In the genomic region with DNA sequence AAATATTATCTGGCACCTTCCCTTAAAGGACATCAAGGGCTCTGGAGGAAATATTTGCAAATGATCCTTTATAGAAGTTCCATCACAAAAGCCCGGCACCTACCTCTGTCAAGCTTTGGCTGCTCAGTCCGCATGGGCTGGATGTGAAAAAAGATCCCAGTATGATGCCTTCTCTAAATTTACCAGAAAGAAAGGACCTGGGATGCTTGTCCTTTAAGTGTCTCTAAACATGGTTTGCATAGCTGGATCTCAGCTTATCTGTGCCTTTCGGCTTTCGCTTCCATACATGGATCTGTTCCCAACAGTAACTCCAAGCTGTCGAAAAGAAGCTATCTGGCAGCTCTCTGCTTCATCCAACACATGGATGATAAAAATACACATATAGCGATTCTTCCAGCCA, we compare ENCODE assay signal across 12 cellular contexts.
DNase-seq lines count a peak whose midpoint lies in the region; ATAC-seq and TF ChIP-seq lines count a peak whose summit lies in the region.
"Had no signal": no experiment of that assay in that cellular context is flagged by ENCODE, and none has a peak within 500 bp of the region (broad histone marks: within the 10 kb centered on the region; RNA-seq: fewer than 3 reads in every experiment).

No MANE protein-coding gene starts in this region.

- no peaks in the 10 kb centered on the region for H3K79me2 ChIP-seq in neural progenitor cell (ENCODE audit: low read depth)

- H3K4me1 ChIP-seq in neural progenitor cell: peaks cover 4% of the 10 kb centered on the region
- peaks cover 5% of the 10 kb centered on the region for H3K4me1 ChIP-seq in upper lobe of right lung
- H3K4me1 ChIP-seq in A673 (ENCODE audit: insufficient read depth, low read length, poor library complexity, severe bottlenecking): no peaks in the 10 kb centered on the region

- H3K27me3 ChIP-seq in neural progenitor cell (no peaks in the 10 kb centered on the region), upper lobe of right lung (no peaks in the 10 kb centered on the region), A673 (replicated peaks; ENCODE audit: insufficient read depth, low read depth, low read length, poor library complexity) (peaks cover 46% of the 10 kb centered on the region)

- H3K4me3 ChIP-seq in neural progenitor cell (no peak overlapping the region), upper lobe of right lung (peak overlapping the region; percentile 35), A673 (ENCODE audit: low read depth, low read length, poor library complexity, severe bottlenecking) (no peak overlapping the region)

- H3K9me3 Mint-ChIP-seq in brain (peaks cover 0 to under 1% (median 0%) of the 10 kb centered on the region in 5 experiments), neural progenitor cell (no peaks in the 10 kb centered on the region)
- peaks cover 0 to 3% (median 0%) of the 10 kb centered on the region in 9 donors for H3K9me3 Mint-ChIP-seq in naive thymus-derived CD8-positive, alpha-beta T cell
- H3K9me3 Mint-ChIP-seq: activated B cell treated with CpG ODN at 0.5 μM for 24 hours had no signal

- H3K27ac Mint-ChIP-seq in brain (peak overlapping the region in 3 of 5 experiments; percentile 15 to 95 (median 17)), neural progenitor cell (no peak overlapping the region)
- no peak overlapping the region for H3K27ac Mint-ChIP-seq in naive thymus-derived CD8-positive, alpha-beta T cell
- H3K27ac Mint-ChIP-seq: activated B cell treated with CpG ODN at 0.5 μM for 24 hours had no signal

- no TSS peak for BruUV-seq in A673 (replicated peaks; lab: Mats Ljungman, UMichigan)

- peak overlapping the region; percentile 64 for H2AFZ ChIP-seq in neural progenitor cell (replicated peaks)

- H3K27ac ChIP-seq in neural progenitor cell (no peak overlapping the region), upper lobe of right lung (peak overlapping the region; percentile 72), A673 (ENCODE audit: low read depth, low read length, poor library complexity, severe bottlenecking) (no peak overlapping the region)

- intact Hi-C loops in Right ventricle myocardium superior (cut with DNase I): loop anchor here (5.0 kb wide), 1 partner anchor 40 kb away; no protein-coding TSS in a partner anchor
- intact Hi-C loops in upper lobe of right lung (cut with DNase I): no loop called here
- intact Hi-C loops in A673 (cut with micrococcal nuclease; ENCODE audit: unreplicated experiment): no loop called here

- H3K36me3 Mint-ChIP-seq in brain: no peaks in the 10 kb centered on the region
- H3K36me3 Mint-ChIP-seq in neural progenitor cell: no peaks in the 10 kb centered on the region
- peaks cover 0 to 5% (median 0%) of the 10 kb centered on the region in 3 donors for H3K36me3 Mint-ChIP-seq in naive thymus-derived CD8-positive, alpha-beta T cell

- H3K27me3 Mint-ChIP-seq in brain (no peaks in the 10 kb centered on the region), neural progenitor cell (ENCODE audit: insufficient read depth, low read depth) (no peaks in the 10 kb centered on the region)
- H3K27me3 Mint-ChIP-seq in naive thymus-derived CD8-positive, alpha-beta T cell: no peaks in the 10 kb centered on the region
- H3K27me3 Mint-ChIP-seq: activated B cell treated with CpG ODN at 0.5 μM for 24 hours had no signal

- no peak overlapping the region for H3K4me2 ChIP-seq in neural progenitor cell

- TF ChIP-seq CTCF in brain (conservative IDR thresholded peaks at IDR 0.05) (no peak), neural progenitor cell (IDR thresholded peaks at IDR 0.05) (no peak), upper lobe of right lung (IDR thresholded peaks at IDR 0.05) (no peak), A673 (conservative IDR thresholded peaks at IDR 0.05; ENCODE audit: low read depth, low read length) (no peak)

- H3K4me1 Mint-ChIP-seq in brain (no peaks in the 10 kb centered on the region), neural progenitor cell (no peaks in the 10 kb centered on the region)
- no peaks in the 10 kb centered on the region for H3K4me1 Mint-ChIP-seq in naive thymus-derived CD8-positive, alpha-beta T cell
- H3K4me1 Mint-ChIP-seq: activated B cell treated with CpG ODN at 0.5 μM for 24 hours had no signal

- POLR2A ChIA-PET in naive thymus-derived CD8-positive, alpha-beta T cell (lab: Charles Lee): no interaction called here
- POLR2A ChIA-PET in A673 (lab: Charles Lee; ENCODE audit: low non-redundant PET): interaction anchor here (0.6 to 0.7 kb wide), 2 partner anchors 50 to 638 kb away, joined by 3 to 13 read pairs; no protein-coding TSS in a partner anchor

- H3K4me3 Mint-ChIP-seq in brain (peak overlapping the region in 2 of 5 experiments; percentile 65 to 66), neural progenitor cell (no peak overlapping the region)
- H3K4me3 Mint-ChIP-seq in naive thymus-derived CD8-positive, alpha-beta T cell: no peak overlapping the region
- H3K4me3 Mint-ChIP-seq: activated B cell treated with CpG ODN at 0.5 μM for 24 hours had no signal

- DNase-seq in Right ventricle myocardium superior (no peak), neural progenitor cell (ENCODE audit: low spot score) (no peak), upper lobe of right lung (no peak), NCI-H748 (lab: John Stamatoyannopoulos, UW; ENCODE audit: unreplicated experiment) (no peak), A673 (ENCODE audit: low spot score) (no peak)
- no peak for DNase-seq in naive thymus-derived CD8-positive, alpha-beta T cell
- DNase-seq: activated B cell treated with CpG ODN at 0.5 μM for 24 hours, Calu3, NCI-H1694, nucleus accumbens had no signal

- ATAC-seq in Right ventricle myocardium superior (ENCODE audit: poor library complexity) (peak; percentile 86), upper lobe of right lung (no peak), GM18519 (IDR thresholded peaks at IDR 0.05; ENCODE audit: low FRiP score, unreplicated experiment) (no peak)
- ATAC-seq in naive thymus-derived CD8-positive, alpha-beta T cell: no peak

- H3F3A ChIP-seq in neural progenitor cell (ENCODE audit: low read depth): no peaks in the 10 kb centered on the region

- no peaks in the 10 kb centered on the region for H3K36me3 ChIP-seq in neural progenitor cell
- H3K36me3 ChIP-seq in upper lobe of right lung: no peaks in the 10 kb centered on the region
- no peaks in the 10 kb centered on the region for H3K36me3 ChIP-seq in A673 (ENCODE audit: insufficient read depth, low read length, poor library complexity, severe bottlenecking)

- no peaks in the 10 kb centered on the region for H4K20me1 ChIP-seq in neural progenitor cell (ENCODE audit: low read depth)

- H3K9me3 ChIP-seq in neural progenitor cell (ENCODE audit: low read depth) (no peaks in the 10 kb centered on the region), upper lobe of right lung (no peaks in the 10 kb centered on the region), A673 (ENCODE audit: low read depth, low read length, poor library complexity, severe bottlenecking) (no peaks in the 10 kb centered on the region)

- no peak overlapping the region for H3K9ac ChIP-seq in neural progenitor cell

- CTCF ChIA-PET in A673 (lab: Charles Lee): no interaction called here

Comparison
In these comparisons a context has a peak if more than half of its experiments do, and no peak if none do; other contexts are left out.
1. H3K27ac Mint-ChIP-seq: peak in brain (3 of 5); none in neural progenitor cell (single experiment) and naive thymus-derived CD8-positive, alpha-beta T cell (0 of 10).